ENCODE assay signal across 12 cellular contexts in genomic region chr14:32709072-32709471, GRCh38.
DNase-seq lines count a peak whose midpoint lies in the region; ATAC-seq and TF ChIP-seq lines count a peak whose summit lies in the region.
"Had no signal": no experiment of that assay in that cellular context is flagged by ENCODE, and none has a peak within 500 bp of the region (broad histone marks: within the 10 kb centered on the region; RNA-seq: fewer than 3 reads in every experiment).

No MANE protein-coding gene starts in this region.

- intact Hi-C loops in left cardiac atrium (cut with DNase I), result no loop called here
- intact Hi-C loops in sciatic nerve (cut with DNase I), result no loop called here

- no peaks in the 10 kb centered on the region for H3K36me3 ChIP-seq in BJ (ENCODE audit: control insufficient read depth, insufficient read depth, low read length)

- in situ Hi-C loops in astrocyte of the spinal cord (cut with HindIII; ENCODE audit: low sequenced_read_pairs), result no loop called here

- peak; percentile 83 to 84 for ATAC-seq in left cardiac atrium
- peak; percentile 90 for ATAC-seq in sciatic nerve
- no peak for ATAC-seq in GM19351 (IDR thresholded peaks at IDR 0.05; ENCODE audit: unreplicated experiment)
- ATAC-seq in GM21381 (IDR thresholded peaks at IDR 0.05; ENCODE audit: unreplicated experiment), result no peak
- ATAC-seq: left colon, T-helper 17 cell had no signal

- peak; percentile 73 for DNase-seq in BJ (ENCODE audit: low read depth)
- peak; percentile 88 for DNase-seq in astrocyte of the spinal cord (ENCODE audit: low read depth, low spot score)
- DNase-seq in left cardiac atrium, result no peak
- no peak for DNase-seq in sciatic nerve (ENCODE audit: low spot score)
- no peak for DNase-seq in SKM-1 treated with dmso at 0.1 percent for 144 hours (lab: John Stamatoyannopoulos, UW; ENCODE audit: unreplicated experiment)
- DNase-seq in stimulated activated CD4-positive, alpha-beta T cell treated with anti-CD3 and anti-CD28 coated beads, Interleukin-4, amount 100 ng/mL, for 24 hours, result no peak
- DNase-seq: activated naive CD4-positive, alpha-beta T cell; DMS 273 treated with DMSO at 0.1 percent for 48 hours; left colon; T-helper 17 cell had no signal

- TF ChIP-seq CTCF in BJ (IDR thresholded peaks at IDR 0.05; ENCODE audit: insufficient read depth, low read depth, low read length) (no peak), astrocyte of the spinal cord (IDR thresholded peaks at IDR 0.05; ENCODE audit: low read depth, low read length) (no peak)

- no peaks in the 10 kb centered on the region for H3K27me3 ChIP-seq in BJ (ENCODE audit: control insufficient read depth, insufficient read depth, low read length)

- CTCF ChIA-PET in BJ (lab: Yijun Ruan, JAX), result interaction anchor here (0.6 to 1.5 kb wide), 4 partner anchors 10 to 99 kb away, joined by 3 to 4 read pairs (median 3); no protein-coding TSS in a partner anchor

- POLR2A ChIA-PET in BJ (lab: Charles Lee), result interaction anchor here (0.6 kb wide), 1 partner anchor 1316 kb away, joined by 3 read pairs; no protein-coding TSS in a partner anchor

- H3K4me3 ChIP-seq in BJ (ENCODE audit: low read depth, low read length) (no peak overlapping the region), astrocyte of the spinal cord (ENCODE audit: low read depth, low read length) (no peak overlapping the region)

Comparison
In these comparisons a context has a peak if more than half of its experiments do, and no peak if none do; other contexts are left out.
1. DNase-seq: peak in BJ (single experiment) and astrocyte of the spinal cord (single experiment); none in left cardiac atrium (single experiment), sciatic nerve (single experiment), SKM-1 treated with dmso at 0.1 percent for 144 hours (single experiment) and stimulated activated CD4-positive, alpha-beta T cell treated with anti-CD3 and anti-CD28 coated beads, Interleukin-4, amount 100 ng/mL, for 24 hours (single experiment).
2. ATAC-seq: peak in left cardiac atrium (2 of 2) and sciatic nerve (single experiment); none in GM19351 (single experiment) and GM21381 (single experiment).